In the genomic region with DNA sequence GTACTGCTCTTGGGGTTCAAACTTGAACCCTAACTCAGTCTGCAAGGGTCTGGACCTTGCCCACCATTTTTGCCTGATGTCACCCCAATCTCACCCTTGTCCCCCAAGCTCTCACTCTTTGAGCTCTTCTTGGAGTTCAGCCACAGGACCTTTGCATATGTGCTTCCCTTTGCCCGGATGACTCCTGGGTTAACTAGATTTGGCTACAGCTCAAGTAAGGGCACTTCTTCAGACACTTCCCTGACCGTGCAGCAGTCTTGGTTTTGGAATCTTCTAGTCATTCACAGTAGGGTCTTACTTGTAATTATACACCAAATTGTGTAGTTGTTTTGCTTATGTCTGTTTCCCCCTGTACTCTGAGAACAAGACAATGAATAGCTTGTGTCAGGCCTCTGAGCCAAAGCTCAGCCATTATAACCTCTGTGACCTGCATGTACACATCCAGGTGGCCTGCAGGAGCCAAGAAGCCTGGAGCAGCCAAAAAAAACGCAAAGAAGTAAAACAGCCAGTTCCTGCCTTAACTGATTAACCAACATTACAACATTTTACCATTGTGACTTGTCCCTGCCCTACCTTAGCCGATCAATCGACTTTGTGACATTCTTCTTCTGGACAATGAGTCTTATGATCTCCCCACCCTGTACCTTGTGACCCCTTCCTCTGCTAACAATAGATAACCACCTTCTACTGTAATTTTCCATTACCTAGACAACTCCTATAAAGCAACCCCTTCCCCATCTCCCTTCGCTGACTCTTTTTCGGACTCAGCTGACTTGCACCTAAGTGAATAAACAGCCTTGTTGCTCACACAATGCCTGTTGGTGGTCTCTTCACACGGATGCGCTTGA, we compare ENCODE assay signal across 1 cellular context.
TF ChIP-seq lines count a peak whose summit lies in the region.

No MANE protein-coding gene starts in this region.

TF ChIP-seq in HepG2, 621 proteins besides CTCF, POLR2A, EP300 and RAD21 (continued from another document and continues in another):
- TF ChIP-seq, protein P1, sequence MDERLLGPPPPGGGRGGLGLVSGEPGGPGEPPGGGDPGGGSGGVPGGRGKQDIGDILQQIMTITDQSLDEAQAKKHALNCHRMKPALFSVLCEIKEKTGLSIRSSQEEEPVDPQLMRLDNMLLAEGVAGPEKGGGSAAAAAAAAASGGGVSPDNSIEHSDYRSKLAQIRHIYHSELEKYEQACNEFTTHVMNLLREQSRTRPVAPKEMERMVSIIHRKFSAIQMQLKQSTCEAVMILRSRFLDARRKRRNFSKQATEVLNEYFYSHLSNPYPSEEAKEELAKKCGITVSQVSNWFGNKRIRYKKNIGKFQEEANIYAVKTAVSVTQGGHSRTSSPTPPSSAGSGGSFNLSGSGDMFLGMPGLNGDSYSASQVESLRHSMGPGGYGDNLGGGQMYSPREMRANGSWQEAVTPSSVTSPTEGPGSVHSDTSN (CRISPR knock-in tag; IDR thresholded peaks at IDR 0.05): no peak
- TF ChIP-seq ZNF30 (CRISPR knock-in tag; IDR thresholded peaks at IDR 0.05) (no peak), ZNF282 (IDR thresholded peaks at IDR 0.05; ENCODE audit: partially characterized antibody) (no peak), BRD4 (CRISPR knock-in tag; IDR thresholded peaks at IDR 0.05) (peak; percentile 78; the same call in 1 of the 2 replicates), ZNF143 (CRISPR knock-in tag; IDR thresholded peaks at IDR 0.05) (peak; percentile 26; the same call in 1 of the 2 replicates), ZNF772 (CRISPR knock-in tag; IDR thresholded peaks at IDR 0.05) (no peak), HDAC6 (IDR thresholded peaks at IDR 0.05; ENCODE audit: low read depth, low read length) (no peak), SYNCRIP (IDR thresholded peaks at IDR 0.05; ENCODE audit: insufficient read depth, low read depth, low read length) (no peak), ZNF460 (CRISPR knock-in tag; IDR thresholded peaks at IDR 0.05; ENCODE audit: borderline replicate concordance) (no peak), PPARG (CRISPR knock-in tag; conservative IDR thresholded peaks at IDR 0.05) (peak; percentile 59), KLF16 (CRISPR knock-in tag; IDR thresholded peaks at IDR 0.05) (no peak), ZNF761 (CRISPR knock-in tag; conservative IDR thresholded peaks at IDR 0.05) (no peak), ZNF777 (CRISPR knock-in tag; IDR thresholded peaks at IDR 0.05) (0 out of 2 replicates have a peak, but pooled peaks have one; percentile 29), ATAD3A (CRISPR knock-in tag; IDR thresholded peaks at IDR 0.05) (no peak), PITX1 (CRISPR knock-in tag; IDR thresholded peaks at IDR 0.05) (no peak), RFXANK (CRISPR knock-in tag; IDR thresholded peaks at IDR 0.05) (0 out of 2 replicates have a peak, but pooled peaks have one; percentile 36), RFX1 (IDR thresholded peaks at IDR 0.05) (no peak), SNAI1 (CRISPR knock-in tag; IDR thresholded peaks at IDR 0.05; ENCODE audit: borderline replicate concordance) (no peak), ZNF451 (CRISPR knock-in tag; IDR thresholded peaks at IDR 0.05) (no peak), REL (CRISPR knock-in tag; conservative IDR thresholded peaks at IDR 0.05) (no peak), MAFG (CRISPR knock-in tag; IDR thresholded peaks at IDR 0.05) (no peak), TSC22D2 (CRISPR knock-in tag; IDR thresholded peaks at IDR 0.05; ENCODE audit: borderline replicate concordance) (no peak), ZNF12 (CRISPR knock-in tag; IDR thresholded peaks at IDR 0.05) (no peak), RXRA (CRISPR knock-in tag; IDR thresholded peaks at IDR 0.05) (peak; percentile 79; the same call in 1 of the 2 replicates), ZNF383 (CRISPR knock-in tag; IDR thresholded peaks at IDR 0.05; ENCODE audit: borderline replicate concordance) (no peak), SMYD3 (CRISPR knock-in tag; IDR thresholded peaks at IDR 0.05) (no peak), RBAK (CRISPR knock-in tag; IDR thresholded peaks at IDR 0.05) (no peak), ZEB1 (IDR thresholded peaks at IDR 0.05; ENCODE audit: insufficient replicate concordance, low read depth) (peak; percentile 53), ARID2 (CRISPR knock-in tag; IDR thresholded peaks at IDR 0.05; ENCODE audit: borderline replicate concordance) (no peak), RXRB (CRISPR knock-in tag; IDR thresholded peaks at IDR 0.05; ENCODE audit: borderline replicate concordance) (no peak)
- TF ChIP-seq, protein P2, sequence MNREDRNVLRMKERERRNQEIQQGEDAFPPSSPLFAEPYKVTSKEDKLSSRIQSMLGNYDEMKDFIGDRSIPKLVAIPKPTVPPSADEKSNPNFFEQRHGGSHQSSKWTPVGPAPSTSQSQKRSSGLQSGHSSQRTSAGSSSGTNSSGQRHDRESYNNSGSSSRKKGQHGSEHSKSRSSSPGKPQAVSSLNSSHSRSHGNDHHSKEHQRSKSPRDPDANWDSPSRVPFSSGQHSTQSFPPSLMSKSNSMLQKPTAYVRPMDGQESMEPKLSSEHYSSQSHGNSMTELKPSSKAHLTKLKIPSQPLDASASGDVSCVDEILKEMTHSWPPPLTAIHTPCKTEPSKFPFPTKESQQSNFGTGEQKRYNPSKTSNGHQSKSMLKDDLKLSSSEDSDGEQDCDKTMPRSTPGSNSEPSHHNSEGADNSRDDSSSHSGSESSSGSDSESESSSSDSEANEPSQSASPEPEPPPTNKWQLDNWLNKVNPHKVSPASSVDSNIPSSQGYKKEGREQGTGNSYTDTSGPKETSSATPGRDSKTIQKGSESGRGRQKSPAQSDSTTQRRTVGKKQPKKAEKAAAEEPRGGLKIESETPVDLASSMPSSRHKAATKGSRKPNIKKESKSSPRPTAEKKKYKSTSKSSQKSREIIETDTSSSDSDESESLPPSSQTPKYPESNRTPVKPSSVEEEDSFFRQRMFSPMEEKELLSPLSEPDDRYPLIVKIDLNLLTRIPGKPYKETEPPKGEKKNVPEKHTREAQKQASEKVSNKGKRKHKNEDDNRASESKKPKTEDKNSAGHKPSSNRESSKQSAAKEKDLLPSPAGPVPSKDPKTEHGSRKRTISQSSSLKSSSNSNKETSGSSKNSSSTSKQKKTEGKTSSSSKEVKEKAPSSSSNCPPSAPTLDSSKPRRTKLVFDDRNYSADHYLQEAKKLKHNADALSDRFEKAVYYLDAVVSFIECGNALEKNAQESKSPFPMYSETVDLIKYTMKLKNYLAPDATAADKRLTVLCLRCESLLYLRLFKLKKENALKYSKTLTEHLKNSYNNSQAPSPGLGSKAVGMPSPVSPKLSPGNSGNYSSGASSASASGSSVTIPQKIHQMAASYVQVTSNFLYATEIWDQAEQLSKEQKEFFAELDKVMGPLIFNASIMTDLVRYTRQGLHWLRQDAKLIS (CRISPR knock-in tag; IDR thresholded peaks at IDR 0.05): no peak
- TF ChIP-seq, protein P3, sequence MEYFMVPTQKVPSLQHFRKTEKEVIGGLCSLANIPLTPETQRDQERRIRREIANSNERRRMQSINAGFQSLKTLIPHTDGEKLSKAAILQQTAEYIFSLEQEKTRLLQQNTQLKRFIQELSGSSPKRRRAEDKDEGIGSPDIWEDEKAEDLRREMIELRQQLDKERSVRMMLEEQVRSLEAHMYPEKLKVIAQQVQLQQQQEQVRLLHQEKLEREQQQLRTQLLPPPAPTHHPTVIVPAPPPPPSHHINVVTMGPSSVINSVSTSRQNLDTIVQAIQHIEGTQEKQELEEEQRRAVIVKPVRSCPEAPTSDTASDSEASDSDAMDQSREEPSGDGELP (IDR thresholded peaks at IDR 0.05; ENCODE audit: borderline replicate concordance, low read depth): peak; percentile 48; the same call in 1 of the 2 replicates
- TF ChIP-seq, protein P4, sequence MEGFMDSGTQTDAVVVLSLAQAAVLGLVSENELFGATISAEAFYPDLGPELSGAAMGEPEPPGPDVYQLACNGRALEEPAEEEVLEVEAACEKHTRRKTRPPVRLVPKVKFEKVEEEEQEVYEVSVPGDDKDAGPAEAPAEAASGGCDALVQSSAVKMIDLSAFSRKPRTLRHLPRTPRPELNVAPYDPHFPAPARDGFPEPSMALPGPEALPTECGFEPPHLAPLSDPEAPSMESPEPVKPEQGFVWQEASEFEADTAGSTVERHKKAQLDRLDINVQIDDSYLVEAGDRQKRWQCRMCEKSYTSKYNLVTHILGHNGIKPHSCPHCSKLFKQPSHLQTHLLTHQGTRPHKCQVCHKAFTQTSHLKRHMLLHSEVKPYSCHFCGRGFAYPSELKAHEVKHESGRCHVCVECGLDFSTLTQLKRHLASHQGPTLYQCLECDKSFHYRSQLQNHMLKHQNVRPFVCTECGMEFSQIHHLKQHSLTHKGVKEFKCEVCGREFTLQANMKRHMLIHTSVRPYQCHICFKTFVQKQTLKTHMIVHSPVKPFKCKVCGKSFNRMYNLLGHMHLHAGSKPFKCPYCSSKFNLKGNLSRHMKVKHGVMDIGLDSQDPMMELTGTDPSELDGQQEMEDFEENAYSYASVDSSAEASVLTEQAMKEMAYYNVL (CRISPR knock-in tag; IDR thresholded peaks at IDR 0.05; ENCODE audit: borderline replicate concordance): 0 out of 2 replicates have a peak, but pooled peaks have one; percentile 44
- TF ChIP-seq, protein P5, sequence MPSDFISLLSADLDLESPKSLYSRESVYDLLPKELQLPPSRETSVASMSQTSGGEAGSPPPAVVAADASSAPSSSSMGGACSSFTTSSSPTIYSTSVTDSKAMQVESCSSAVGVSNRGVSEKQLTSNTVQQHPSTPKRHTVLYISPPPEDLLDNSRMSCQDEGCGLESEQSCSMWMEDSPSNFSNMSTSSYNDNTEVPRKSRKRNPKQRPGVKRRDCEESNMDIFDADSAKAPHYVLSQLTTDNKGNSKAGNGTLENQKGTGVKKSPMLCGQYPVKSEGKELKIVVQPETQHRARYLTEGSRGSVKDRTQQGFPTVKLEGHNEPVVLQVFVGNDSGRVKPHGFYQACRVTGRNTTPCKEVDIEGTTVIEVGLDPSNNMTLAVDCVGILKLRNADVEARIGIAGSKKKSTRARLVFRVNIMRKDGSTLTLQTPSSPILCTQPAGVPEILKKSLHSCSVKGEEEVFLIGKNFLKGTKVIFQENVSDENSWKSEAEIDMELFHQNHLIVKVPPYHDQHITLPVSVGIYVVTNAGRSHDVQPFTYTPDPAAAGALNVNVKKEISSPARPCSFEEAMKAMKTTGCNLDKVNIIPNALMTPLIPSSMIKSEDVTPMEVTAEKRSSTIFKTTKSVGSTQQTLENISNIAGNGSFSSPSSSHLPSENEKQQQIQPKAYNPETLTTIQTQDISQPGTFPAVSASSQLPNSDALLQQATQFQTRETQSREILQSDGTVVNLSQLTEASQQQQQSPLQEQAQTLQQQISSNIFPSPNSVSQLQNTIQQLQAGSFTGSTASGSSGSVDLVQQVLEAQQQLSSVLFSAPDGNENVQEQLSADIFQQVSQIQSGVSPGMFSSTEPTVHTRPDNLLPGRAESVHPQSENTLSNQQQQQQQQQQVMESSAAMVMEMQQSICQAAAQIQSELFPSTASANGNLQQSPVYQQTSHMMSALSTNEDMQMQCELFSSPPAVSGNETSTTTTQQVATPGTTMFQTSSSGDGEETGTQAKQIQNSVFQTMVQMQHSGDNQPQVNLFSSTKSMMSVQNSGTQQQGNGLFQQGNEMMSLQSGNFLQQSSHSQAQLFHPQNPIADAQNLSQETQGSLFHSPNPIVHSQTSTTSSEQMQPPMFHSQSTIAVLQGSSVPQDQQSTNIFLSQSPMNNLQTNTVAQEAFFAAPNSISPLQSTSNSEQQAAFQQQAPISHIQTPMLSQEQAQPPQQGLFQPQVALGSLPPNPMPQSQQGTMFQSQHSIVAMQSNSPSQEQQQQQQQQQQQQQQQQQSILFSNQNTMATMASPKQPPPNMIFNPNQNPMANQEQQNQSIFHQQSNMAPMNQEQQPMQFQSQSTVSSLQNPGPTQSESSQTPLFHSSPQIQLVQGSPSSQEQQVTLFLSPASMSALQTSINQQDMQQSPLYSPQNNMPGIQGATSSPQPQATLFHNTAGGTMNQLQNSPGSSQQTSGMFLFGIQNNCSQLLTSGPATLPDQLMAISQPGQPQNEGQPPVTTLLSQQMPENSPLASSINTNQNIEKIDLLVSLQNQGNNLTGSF (CRISPR knock-in tag; IDR thresholded peaks at IDR 0.05): no peak
- TF ChIP-seq, protein P6, sequence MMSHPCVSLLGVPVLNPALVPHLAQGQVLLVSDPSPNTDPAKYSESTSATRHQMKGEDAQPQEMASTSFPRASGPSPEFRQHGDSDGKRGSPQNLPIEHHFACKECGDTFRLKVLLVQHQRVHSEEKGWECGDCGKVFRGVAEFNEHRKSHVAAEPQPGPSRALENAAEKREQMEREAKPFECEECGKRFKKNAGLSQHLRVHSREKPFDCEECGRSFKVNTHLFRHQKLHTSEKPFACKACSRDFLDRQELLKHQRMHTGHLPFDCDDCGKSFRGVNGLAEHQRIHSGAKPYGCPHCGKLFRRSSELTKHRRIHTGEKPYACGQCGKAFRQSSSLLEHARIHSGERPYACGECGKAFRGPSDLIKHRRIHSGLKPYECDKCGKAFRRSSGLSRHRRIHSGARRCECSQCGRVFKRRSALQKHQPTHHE (CRISPR knock-in tag; IDR thresholded peaks at IDR 0.05; ENCODE audit: borderline replicate concordance): no peak
- TF ChIP-seq, protein P7, sequence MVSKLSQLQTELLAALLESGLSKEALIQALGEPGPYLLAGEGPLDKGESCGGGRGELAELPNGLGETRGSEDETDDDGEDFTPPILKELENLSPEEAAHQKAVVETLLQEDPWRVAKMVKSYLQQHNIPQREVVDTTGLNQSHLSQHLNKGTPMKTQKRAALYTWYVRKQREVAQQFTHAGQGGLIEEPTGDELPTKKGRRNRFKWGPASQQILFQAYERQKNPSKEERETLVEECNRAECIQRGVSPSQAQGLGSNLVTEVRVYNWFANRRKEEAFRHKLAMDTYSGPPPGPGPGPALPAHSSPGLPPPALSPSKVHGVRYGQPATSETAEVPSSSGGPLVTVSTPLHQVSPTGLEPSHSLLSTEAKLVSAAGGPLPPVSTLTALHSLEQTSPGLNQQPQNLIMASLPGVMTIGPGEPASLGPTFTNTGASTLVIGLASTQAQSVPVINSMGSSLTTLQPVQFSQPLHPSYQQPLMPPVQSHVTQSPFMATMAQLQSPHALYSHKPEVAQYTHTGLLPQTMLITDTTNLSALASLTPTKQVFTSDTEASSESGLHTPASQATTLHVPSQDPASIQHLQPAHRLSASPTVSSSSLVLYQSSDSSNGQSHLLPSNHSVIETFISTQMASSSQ (IDR thresholded peaks at IDR 0.05; ENCODE audit: low read depth): peak; percentile 71; the same call in 1 of the 2 replicates
- TF ChIP-seq, protein P7 (CRISPR knock-in tag; IDR thresholded peaks at IDR 0.05; ENCODE audit: borderline replicate concordance): peak; percentile 28; the same call in 1 of the 2 replicates
- TF ChIP-seq, protein P8, sequence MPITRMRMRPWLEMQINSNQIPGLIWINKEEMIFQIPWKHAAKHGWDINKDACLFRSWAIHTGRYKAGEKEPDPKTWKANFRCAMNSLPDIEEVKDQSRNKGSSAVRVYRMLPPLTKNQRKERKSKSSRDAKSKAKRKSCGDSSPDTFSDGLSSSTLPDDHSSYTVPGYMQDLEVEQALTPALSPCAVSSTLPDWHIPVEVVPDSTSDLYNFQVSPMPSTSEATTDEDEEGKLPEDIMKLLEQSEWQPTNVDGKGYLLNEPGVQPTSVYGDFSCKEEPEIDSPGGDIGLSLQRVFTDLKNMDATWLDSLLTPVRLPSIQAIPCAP (CRISPR knock-in tag; IDR thresholded peaks at IDR 0.05; ENCODE audit: low read depth): no peak
